17 cellular contexts compared by ENCODE assay signal in genomic region chr5:180684623-180685161, GRCh38. TPM values are rescaled to one million over a fixed set of nuclear protein-coding genes. Genes with fewer than 3 reads are reported as not detected.
DNase-seq lines count a peak whose midpoint lies in the region; ATAC-seq lines count a peak whose summit lies in the region.
"Had no signal": no experiment of that assay in that cellular context is flagged by ENCODE, and none has a peak within 500 bp of the region (broad histone marks: within the 10 kb centered on the region; RNA-seq: fewer than 3 reads in every experiment).

No MANE protein-coding gene starts in this region.

- no peak overlapping the region for H3K4me3 ChIP-seq in Jurkat, Clone E6-1 (ENCODE audit: low read length)
- H3K4me3 ChIP-seq: BLaER1, GM23338, K562 had no signal

- H3K36me3 Mint-ChIP-seq in activated naive CD8-positive, alpha-beta T cell, result no peaks in the 10 kb centered on the region
- H3K36me3 Mint-ChIP-seq in activated naive CD8-positive, alpha-beta T cell treated with anti-CD3 and anti-CD28 coated beads, Interleukin-2, amount 50 U/mL, for 24 hours (ENCODE audit: low read depth), result no peaks in the 10 kb centered on the region
- no peaks in the 10 kb centered on the region for H3K36me3 Mint-ChIP-seq in central memory CD8-positive, alpha-beta T cell (ENCODE audit: insufficient read depth)

- DNase-seq in activated naive CD8-positive, alpha-beta T cell treated with anti-CD3 and anti-CD28 coated beads, Interleukin-2, amount 50 U/mL, for 24 hours, result no peak
- peak; percentile 46 for DNase-seq in Jurkat, Clone E6-1 (ENCODE audit: low read depth, low spot score)
- no peak for DNase-seq in central memory CD8-positive, alpha-beta T cell (ENCODE audit: low spot score in 2 of 2)
- DNase-seq in putamen (ENCODE audit: low spot score) (peak; percentile 8), NK-92 (lab: John Stamatoyannopoulos, UW; ENCODE audit: unreplicated experiment) (no peak), UCSD-AML1 (lab: John Stamatoyannopoulos, UW; ENCODE audit: unreplicated experiment) (no peak)
- DNase-seq: DMS79, HCEC 1CT, NCI-H1105 treated with DMSO at 0.1 percent for 48 hours, NCI-H1694 treated with DMSO at 0.1 percent for 48 hours, NCI-H510A, NCI-H82, SHP77 had no signal

- H3K4me1 Mint-ChIP-seq in activated naive CD8-positive, alpha-beta T cell (ENCODE audit: low read depth), result peaks cover 61% of the 10 kb centered on the region
- H3K4me1 Mint-ChIP-seq in activated naive CD8-positive, alpha-beta T cell treated with anti-CD3 and anti-CD28 coated beads, Interleukin-2, amount 50 U/mL, for 24 hours, result peaks cover 46% of the 10 kb centered on the region
- peaks cover 26% of the 10 kb centered on the region for H3K4me1 Mint-ChIP-seq in central memory CD8-positive, alpha-beta T cell

- no peak for ATAC-seq in activated naive CD8-positive, alpha-beta T cell treated with anti-CD3 and anti-CD28 coated beads, Interleukin-2, amount 50 U/mL, for 24 hours
- no peak for ATAC-seq in central memory CD8-positive, alpha-beta T cell (replicated peaks; ENCODE audit: extremely low read depth, poor library complexity, severe bottlenecking)
- ATAC-seq: GM23338, K562 had no signal

- H3K9me3 Mint-ChIP-seq in activated naive CD8-positive, alpha-beta T cell (ENCODE audit: low read depth), result no peaks in the 10 kb centered on the region
- no peaks in the 10 kb centered on the region for H3K9me3 Mint-ChIP-seq in activated naive CD8-positive, alpha-beta T cell treated with anti-CD3 and anti-CD28 coated beads, Interleukin-2, amount 50 U/mL, for 24 hours
- no peaks in the 10 kb centered on the region for H3K9me3 Mint-ChIP-seq in central memory CD8-positive, alpha-beta T cell

- peak overlapping the region; percentile 79 for H3K27ac Mint-ChIP-seq in activated naive CD8-positive, alpha-beta T cell
- H3K27ac Mint-ChIP-seq in activated naive CD8-positive, alpha-beta T cell treated with anti-CD3 and anti-CD28 coated beads, Interleukin-2, amount 50 U/mL, for 24 hours, result no peak overlapping the region
- H3K27ac Mint-ChIP-seq in central memory CD8-positive, alpha-beta T cell (ENCODE audit: low read depth), result peak overlapping the region; percentile 65
- H3K27ac Mint-ChIP-seq: GM23338 had no signal

- H3K4me3 Mint-ChIP-seq in activated naive CD8-positive, alpha-beta T cell, result peak overlapping the region; percentile 21
- no peak overlapping the region for H3K4me3 Mint-ChIP-seq in activated naive CD8-positive, alpha-beta T cell treated with anti-CD3 and anti-CD28 coated beads, Interleukin-2, amount 50 U/mL, for 24 hours
- no peak overlapping the region for H3K4me3 Mint-ChIP-seq in central memory CD8-positive, alpha-beta T cell
- H3K4me3 Mint-ChIP-seq: GM23338 had no signal

- no peaks in the 10 kb centered on the region for H3K27me3 Mint-ChIP-seq in activated naive CD8-positive, alpha-beta T cell
- no peaks in the 10 kb centered on the region for H3K27me3 Mint-ChIP-seq in activated naive CD8-positive, alpha-beta T cell treated with anti-CD3 and anti-CD28 coated beads, Interleukin-2, amount 50 U/mL, for 24 hours
- H3K27me3 Mint-ChIP-seq in central memory CD8-positive, alpha-beta T cell, result no peaks in the 10 kb centered on the region

RNA-seq across cellular contexts. Expression of gene FLT4, which starts 35.3 kb away (rescaled TPM):
- 51.2 TPM for polyA plus RNA-seq in Jurkat, Clone E6-1 (2012; ENCODE audit: insufficient read depth, insufficient read length)

RNA-seq across cellular contexts. Expression of gene OR2Y1, which starts 55.2 kb away (rescaled TPM):
- polyA plus RNA-seq in Jurkat, Clone E6-1 (2012; ENCODE audit: insufficient read depth, insufficient read length), result not detected
- polyA plus RNA-seq: GM23338, K562 had no signal

Comparison
In these comparisons a context has a peak if more than half of its experiments do, and no peak if none do; other contexts are left out.
1. DNase-seq: peak in Jurkat, Clone E6-1 (single experiment) and putamen (single experiment); none in activated naive CD8-positive, alpha-beta T cell treated with anti-CD3 and anti-CD28 coated beads, Interleukin-2, amount 50 U/mL, for 24 hours (single experiment), central memory CD8-positive, alpha-beta T cell (0 of 2), NK-92 (single experiment) and UCSD-AML1 (single experiment).